Comparison of ENCODE assay signal across 8 cellular contexts in the genomic region with DNA sequence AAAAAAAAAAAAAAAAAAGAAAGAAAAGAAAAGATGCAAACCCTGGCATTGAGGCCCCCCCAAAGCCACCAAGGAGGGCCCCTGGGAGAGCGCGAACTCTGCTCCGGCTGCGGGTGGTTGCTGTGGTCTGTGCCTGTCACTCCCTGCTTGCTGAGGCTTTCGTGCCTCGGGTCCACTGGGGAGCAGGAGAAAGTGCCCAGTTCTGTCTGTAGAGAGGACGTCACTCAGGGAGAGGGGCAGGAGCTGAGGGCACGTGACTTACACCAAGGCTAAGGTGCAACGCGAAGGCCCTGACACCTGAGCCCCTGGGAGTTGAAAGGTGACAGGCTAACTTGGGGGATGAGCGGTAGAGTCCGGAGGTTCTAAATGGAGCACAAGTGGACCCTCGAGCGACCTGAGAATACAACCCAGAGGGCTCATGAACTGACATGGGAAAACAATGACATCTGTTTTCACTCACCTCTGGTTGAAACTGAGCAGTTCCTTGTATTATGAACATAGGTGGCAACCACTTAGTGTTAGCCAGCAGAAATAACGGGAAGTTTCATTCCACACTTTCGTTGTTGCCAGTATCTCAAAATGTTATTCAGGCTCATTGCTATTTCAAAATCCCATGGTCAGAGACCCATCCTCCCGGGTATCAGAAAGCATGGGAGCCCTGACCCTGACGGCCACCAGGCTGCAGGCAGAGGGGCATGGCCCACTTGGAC.
DNase-seq lines count a peak whose midpoint lies in the region; ATAC-seq and TF ChIP-seq lines count a peak whose summit lies in the region.

No MANE protein-coding gene starts in this region.

- no peak for TF ChIP-seq EP300 in tibial nerve (IDR thresholded peaks at IDR 0.05)

- H3K9ac ChIP-seq in Karpas-422 (ENCODE audit: low read length), result no peak overlapping the region

- no peak overlapping the region for H2AFZ ChIP-seq in Karpas-422 (ENCODE audit: low read length)

- TF ChIP-seq CTCF in GM06990 (IDR thresholded peaks at IDR 0.05; ENCODE audit: insufficient read depth, low read length, poor library complexity, severe bottlenecking) (no peak), tibial nerve (IDR thresholded peaks at IDR 0.05) (no peak)

- no peaks in the 10 kb centered on the region for H3K9me3 ChIP-seq in Karpas-422 (ENCODE audit: low read length)
- no peaks in the 10 kb centered on the region for H3K9me3 ChIP-seq in effector memory CD4-positive, alpha-beta T cell (ENCODE audit: control insufficient read depth, low read length)
- H3K9me3 ChIP-seq in tibial nerve, result no peaks in the 10 kb centered on the region

- peak overlapping the region; percentile 19 for H3K4me3 ChIP-seq in GM06990 (replicated peaks; ENCODE audit: low read depth, low read length)
- no peak overlapping the region; the same call in 1 of the 2 replicates for H3K4me3 ChIP-seq in Karpas-422 (ENCODE audit: low read length)
- peak overlapping the region; percentile 43 for H3K4me3 ChIP-seq in effector memory CD4-positive, alpha-beta T cell (ENCODE audit: insufficient read depth, low read depth, low read length, poor library complexity, severe bottlenecking)
- H3K4me3 ChIP-seq in tibial nerve, result peak overlapping the region in 2 of 4 donors; percentile 14 to 26

- H3K79me2 ChIP-seq in Karpas-422 (ENCODE audit: low read length), result no peaks in the 10 kb centered on the region

- DNase-seq in GM06990 (ENCODE audit: extremely low read depth, insufficient read length) (peak; percentile 89), Karpas-422 (no peak), tibial nerve (ENCODE audit: low spot score in 2 of 2) (no peak), G401 (ENCODE audit: low spot score) (no peak), kidney glomerular epithelial cell (lab: John Stamatoyannopoulos, UW) (no peak)
- no peak for DNase-seq in effector memory CD4-positive, alpha-beta T cell
- no peak for DNase-seq in stimulated activated CD4-positive, alpha-beta T cell treated with anti-CD3 and anti-CD28 coated beads, Interleukin-4, amount 100 ng/mL, for 24 hours

- H4K20me1 ChIP-seq in Karpas-422 (ENCODE audit: insufficient read depth, low read depth, low read length), result no peaks in the 10 kb centered on the region

- no peak for TF ChIP-seq POLR2A in tibial nerve (IDR thresholded peaks at IDR 0.05)

- ATAC-seq in GM21526 (IDR thresholded peaks at IDR 0.05; ENCODE audit: low FRiP score, unreplicated experiment), result peak; percentile 25

- H3K27me3 ChIP-seq in GM06990 (replicated peaks; ENCODE audit: control insufficient read depth, insufficient read depth, low read length) (no peaks in the 10 kb centered on the region), Karpas-422 (ENCODE audit: low read length) (no peaks in the 10 kb centered on the region), tibial nerve (no peaks in the 10 kb centered on the region)
- H3K27me3 ChIP-seq in effector memory CD4-positive, alpha-beta T cell (replicated peaks; ENCODE audit: control insufficient read depth, insufficient read depth, low read length, poor library complexity, severe bottlenecking), result no peaks in the 10 kb centered on the region

- WGBS in tibial nerve, 2 donors, result 63 to 72% methylated on average over 18 of the region's 18 CpGs

- H3K4me2 ChIP-seq in Karpas-422 (ENCODE audit: low read depth, low read length, poor library complexity, severe bottlenecking), result peak overlapping the region; percentile 33

- H3K27ac ChIP-seq in Karpas-422 (ENCODE audit: low read length) (no peak overlapping the region), tibial nerve (peak overlapping the region in 3 of 4 donors; percentile 38 to 64 (median 50))
- H3K27ac ChIP-seq in effector memory CD4-positive, alpha-beta T cell (ENCODE audit: insufficient read depth, low read length, poor library complexity, severe bottlenecking), result peak overlapping the region; percentile 83

- in situ Hi-C loops in G401 (cut with HindIII; ENCODE audit: low sequenced_read_pairs), result no loop called here

- H3K9me2 ChIP-seq in Karpas-422 (replicated peaks; ENCODE audit: insufficient read depth, low read length), result no peaks in the 10 kb centered on the region

- no peaks in the 10 kb centered on the region for H3K36me3 ChIP-seq in GM06990 (ENCODE audit: control insufficient read depth, insufficient read depth, low read length)
- H3K36me3 ChIP-seq in Karpas-422 (ENCODE audit: insufficient read depth, low read length), result no peaks in the 10 kb centered on the region
- no peaks in the 10 kb centered on the region for H3K36me3 ChIP-seq in effector memory CD4-positive, alpha-beta T cell (ENCODE audit: control insufficient read depth, insufficient read depth, low read length)
- H3K36me3 ChIP-seq in tibial nerve, result no peaks in the 10 kb centered on the region

- peaks cover 28% of the 10 kb centered on the region for H3K4me1 ChIP-seq in Karpas-422 (ENCODE audit: low read length)
- H3K4me1 ChIP-seq in effector memory CD4-positive, alpha-beta T cell (ENCODE audit: control insufficient read depth, insufficient read depth, low read length, poor library complexity, severe bottlenecking), result peaks cover 37% of the 10 kb centered on the region
- H3K4me1 ChIP-seq in tibial nerve, result peaks cover 0 to 22% (median 14%) of the 10 kb centered on the region in 4 donors
